26 cellular contexts compared by ENCODE assay signal in genomic region chr2:14803994-14804393, GRCh38.
"Had no signal": no experiment of that assay in that cellular context is flagged by ENCODE, and none has a peak within 500 bp of the region (broad histone marks: within the 10 kb centered on the region; RNA-seq: fewer than 3 reads in every experiment).

No MANE protein-coding gene starts in this region.

- H3K4me3 ChIP-seq: stomach, suprapubic skin, testis, thoracic aorta, thyroid gland, tibial artery, tibial nerve, transverse colon, upper lobe of left lung, upper lobe of right lung, uterus, vagina had no signal

- H3K27me3 ChIP-seq: stomach, suprapubic skin, testis, thyroid gland, tibial artery, tibial nerve, transverse colon, upper lobe of left lung, upper lobe of right lung, uterus, vagina had no signal

- H3K4me1 ChIP-seq: stomach, suprapubic skin, testis, thyroid gland, tibial artery, transverse colon, upper lobe of left lung, upper lobe of right lung, uterus, vagina had no signal

- H3K27ac ChIP-seq: stomach, suprapubic skin, testis, thoracic aorta, thyroid gland, tibial artery, tibial nerve, transverse colon, upper lobe of left lung, upper lobe of right lung, uterus, vagina had no signal

- DNase-seq: stimulated activated CD4-positive, alpha-beta T cell treated with anti-CD3 and anti-CD28 coated beads, Interleukin-2, amount 100 ng/mL, for 48 hours; stimulated activated CD4-positive, alpha-beta T cell treated with anti-CD3 and anti-CD28 coated beads, Interleukin-4, amount 100 ng/mL, for 1 hour; stimulated activated CD4-positive, alpha-beta T cell treated with anti-CD3 and anti-CD28 coated beads, Interleukin-4, amount 100 ng/mL, for 24 hours; stimulated activated CD4-positive, alpha-beta T cell treated with anti-CD3 and anti-CD28 coated beads, Interleukin-4, amount 100 ng/mL, for 4 hours; stimulated activated CD8-positive, alpha-beta memory T cell treated with anti-CD3 and anti-CD28 coated beads, Interleukin-4, amount 100 ng/mL, for 48 hours; stimulated activated naive B cell treated with anti-CD40 and anti-IgM and Interleukin-4, amounts not matched to agents 10 μg/mL and 1 μg/mL and 100 μg/mL, for 72 hours; stimulated activated naive CD4-positive, alpha-beta T cell; stimulated activated naive CD4-positive, alpha-beta T cell treated with Interleukin-2 at 50 U/mL for 16 hours; stimulated activated naive CD8-positive, alpha-beta T cell treated with anti-CD3 and anti-CD28 coated beads, Interleukin-15, amount 100 ng/mL, for 72 hours; stimulated activated naive CD8-positive, alpha-beta T cell treated with anti-CD3 and anti-CD28 coated beads, Interleukin-15, Interleukin-2, amounts not matched to agents 100 U/mL and 50 U/mL, for 24 hours; stomach; substantia nigra; testis; thyroid gland; tibial artery; transverse colon; trophoblast cell; upper lobe of left lung; upper lobe of right lung; uterus had no signal

- H3K9me3 ChIP-seq: suprapubic skin, testis, thoracic aorta, thyroid gland, upper lobe of left lung, upper lobe of right lung, uterus, vagina had no signal

- H3K36me3 ChIP-seq: stomach, suprapubic skin, thoracic aorta, thyroid gland, tibial artery, tibial nerve, transverse colon, upper lobe of left lung, upper lobe of right lung, uterus, vagina had no signal

- ATAC-seq: stimulated activated effector memory CD8-positive, alpha-beta T cell treated with anti-CD3 and anti-CD28 coated beads, Interleukin-12 subunit alpha, Interleukin-12 subunit beta, amount 100 ng/mL, for 72 hours; stimulated activated memory B cell treated with anti-CD40 and anti-IgM and Interleukin-4, amounts not matched to agents 10 μg/mL and 1 μg/mL and 100 μg/mL, for 72 hours; stimulated activated naive B cell treated with anti-CD40 and anti-IgM and Interleukin-4, amounts not matched to agents 10 μg/mL and 1 μg/mL and 100 μg/mL, for 72 hours; stimulated activated naive CD8-positive, alpha-beta T cell treated with anti-CD3 and anti-CD28 coated beads, Interleukin-15, amount 100 ng/mL, for 72 hours; stimulated activated naive CD8-positive, alpha-beta T cell treated with anti-CD3 and anti-CD28 coated beads, Interleukin-15, Interleukin-2, amounts not matched to agents 100 U/mL and 50 U/mL, for 24 hours; upper lobe of right lung had no signal
